1 cellular context compared by ENCODE assay signal in genomic region chr14:81200041-81200440, GRCh38.
A peak's percentile ranks its signal among the peaks of the same experiment; 100 is the strongest.
TF ChIP-seq lines count a peak whose summit lies in the region.

No MANE protein-coding gene starts in this region.

TF ChIP-seq in K562, 482 proteins besides CTCF, POLR2A, EP300 and RAD21:
- no peak for TF ChIP-seq HES1 (IDR thresholded peaks at IDR 0.05; ENCODE audit: low read depth)
- TF ChIP-seq SNRNP70 (optimal IDR thresholded peaks at IDR 0.05; ENCODE audit: low read depth, low read length): no peak
- TF ChIP-seq HMBOX1 (IDR thresholded peaks at IDR 0.05): peak; percentile 15; the same call in 1 of the 2 replicates
